In genomic region chr12:65803253-65803652, GRCh38 we compare ENCODE assay signal across 35 cellular contexts. TPM values are rescaled to one million over a fixed set of nuclear protein-coding genes. Genes with fewer than 3 reads are reported as not detected.
"Had no signal": no experiment of that assay in that cellular context is flagged by ENCODE, and none has a peak within 500 bp of the region (broad histone marks: within the 10 kb centered on the region; RNA-seq: fewer than 3 reads in every experiment).

No MANE protein-coding gene starts in this region.

- H3K36me3 ChIP-seq: ascending aorta, heart left ventricle, left lung, neutrophil, ovary, thyroid gland, upper lobe of left lung, WERI-Rb-1 had no signal

- H3K9me3 ChIP-seq: ascending aorta, heart left ventricle, left lung, neutrophil, ovary, thyroid gland, upper lobe of left lung had no signal

- H3K27me3 ChIP-seq: ascending aorta, left lung, neutrophil, ovary, thyroid gland, upper lobe of left lung had no signal

- H3K4me3 ChIP-seq: ascending aorta, coronary artery, dorsolateral prefrontal cortex, heart left ventricle, left lung, lung, ovary, thyroid gland, upper lobe of left lung had no signal

- DNase-seq: activated CD4-positive, alpha-beta T cell treated with anti-CD3 and anti-CD28 coated beads for 48 hours; activated CD4-positive, alpha-beta T cell treated with anti-CD3 and anti-CD28 coated beads, Interleukin-2, amount 50 U/mL, for 48 hours; activated CD8-positive, alpha-beta memory T cell treated with anti-CD3 and anti-CD28 coated beads, Interleukin-2, amount 50 U/mL, for 4 hours; activated effector memory CD4-positive, alpha-beta T cell treated with anti-CD3 and anti-CD28 coated beads, Interleukin-2, amount 50 U/mL, for 16 hours; activated naive CD4-positive, alpha-beta T cell treated with anti-CD3 and anti-CD28 coated beads for 36 hours; activated naive CD8-positive, alpha-beta T cell treated with anti-CD3 and anti-CD28 coated beads, Interleukin-2, amount 10 ng/mL, durations not matched to agents 7 days and 5 days; activated T-cell treated with anti-CD3 and anti-CD28 coated beads, Interleukin-2, amount 50 U/mL, for 1 hour; dorsolateral prefrontal cortex; effector memory CD4-positive, alpha-beta T cell; heart left ventricle; hypothalamus; immature natural killer cell; kidney glomerular epithelial cell; left lung; mesendoderm; naive B cell; nephron progenitor cell; ovary; retina; small intestine; stimulated activated CD4-positive, alpha-beta T cell treated with anti-CD3 and anti-CD28 coated beads, Interleukin-4, amount 100 ng/mL, for 24 hours; stimulated activated naive CD8-positive, alpha-beta T cell treated with anti-CD3 and anti-CD28 coated beads, Interleukin-15, amount 100 ng/mL, for 72 hours; substantia nigra; thyroid gland; upper lobe of left lung; WERI-Rb-1 had no signal

- H3K27ac ChIP-seq: ascending aorta, coronary artery, dorsolateral prefrontal cortex, heart left ventricle, left lung, neutrophil, ovary, thyroid gland, upper lobe of left lung, WERI-Rb-1 had no signal

- H3K4me1 ChIP-seq: ascending aorta, heart left ventricle, left lung, thyroid gland, upper lobe of left lung had no signal

- ATAC-seq: activated CD4-positive, CD25-positive, alpha-beta regulatory T cell treated with anti-CD3 and anti-CD28 coated beads, Interleukin-2, amount 50 U/mL, for 24 hours; heart left ventricle; left lung; sciatic nerve; stimulated activated effector memory CD8-positive, alpha-beta T cell treated with anti-CD3 and anti-CD28 coated beads, Interleukin-12 subunit alpha, Interleukin-12 subunit beta, amount 100 ng/mL, for 72 hours; stimulated activated naive CD8-positive, alpha-beta T cell treated with anti-CD3 and anti-CD28 coated beads, Interleukin-15, amount 100 ng/mL, for 72 hours had no signal

RNA-seq across cellular contexts. Expression of gene HMGA2, which starts 21.0 kb away (rescaled TPM):
- total RNA-seq: activated CD8-positive, alpha-beta memory T cell treated with anti-CD3 and anti-CD28 coated beads for 36 hours; activated naive CD4-positive, alpha-beta T cell treated with anti-CD3 and anti-CD28 coated beads for 36 hours; activated naive CD8-positive, alpha-beta T cell treated with anti-CD3 and anti-CD28 coated beads, Interleukin-2, amount 10 ng/mL, durations not matched to agents 7 days and 5 days; ascending aorta; T-helper 1 cell treated with Interleukin-12 subunit alpha and Interleukin-12 subunit beta and Interleukin-4 antibody, amounts not matched to agents 30 ng/mL and 1 ng/mL, for 36 hours had no signal
